1 cellular context compared by ENCODE assay signal in the genomic region with DNA sequence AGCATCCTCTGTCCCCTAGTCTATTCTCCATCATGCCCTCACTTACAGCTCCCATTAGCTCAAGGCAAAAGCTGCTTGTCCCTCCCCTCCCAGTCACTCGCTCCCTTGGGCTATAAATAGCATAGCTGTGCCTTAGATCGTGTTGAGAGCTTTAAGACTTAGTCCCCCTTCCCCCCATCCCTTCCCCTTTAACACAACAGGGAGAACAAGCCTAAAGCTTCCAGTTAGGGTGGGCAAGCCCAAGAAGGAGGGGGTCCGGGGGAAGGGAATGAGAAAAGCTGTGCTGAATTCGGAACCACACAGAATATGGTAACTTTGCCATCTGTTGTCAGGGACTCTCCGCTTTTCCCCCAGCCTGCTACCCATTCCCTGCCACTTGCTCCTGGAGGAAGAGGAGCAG.
TF ChIP-seq lines count a peak whose summit lies in the region.

No MANE protein-coding gene starts in this region.

TF ChIP-seq in HCT116, 20 proteins besides CTCF, POLR2A, EP300 and RAD21 (continued from another document):
- TF ChIP-seq, protein P1, sequence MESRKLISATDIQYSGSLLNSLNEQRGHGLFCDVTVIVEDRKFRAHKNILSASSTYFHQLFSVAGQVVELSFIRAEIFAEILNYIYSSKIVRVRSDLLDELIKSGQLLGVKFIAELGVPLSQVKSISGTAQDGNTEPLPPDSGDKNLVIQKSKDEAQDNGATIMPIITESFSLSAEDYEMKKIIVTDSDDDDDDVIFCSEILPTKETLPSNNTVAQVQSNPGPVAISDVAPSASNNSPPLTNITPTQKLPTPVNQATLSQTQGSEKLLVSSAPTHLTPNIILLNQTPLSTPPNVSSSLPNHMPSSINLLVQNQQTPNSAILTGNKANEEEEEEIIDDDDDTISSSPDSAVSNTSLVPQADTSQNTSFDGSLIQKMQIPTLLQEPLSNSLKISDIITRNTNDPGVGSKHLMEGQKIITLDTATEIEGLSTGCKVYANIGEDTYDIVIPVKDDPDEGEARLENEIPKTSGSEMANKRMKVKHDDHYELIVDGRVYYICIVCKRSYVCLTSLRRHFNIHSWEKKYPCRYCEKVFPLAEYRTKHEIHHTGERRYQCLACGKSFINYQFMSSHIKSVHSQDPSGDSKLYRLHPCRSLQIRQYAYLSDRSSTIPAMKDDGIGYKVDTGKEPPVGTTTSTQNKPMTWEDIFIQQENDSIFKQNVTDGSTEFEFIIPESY (IDR thresholded peaks at IDR 0.05; ENCODE audit: extremely low read depth, insufficient replicate concordance, low read length): no peak
- TF ChIP-seq, protein P2, sequence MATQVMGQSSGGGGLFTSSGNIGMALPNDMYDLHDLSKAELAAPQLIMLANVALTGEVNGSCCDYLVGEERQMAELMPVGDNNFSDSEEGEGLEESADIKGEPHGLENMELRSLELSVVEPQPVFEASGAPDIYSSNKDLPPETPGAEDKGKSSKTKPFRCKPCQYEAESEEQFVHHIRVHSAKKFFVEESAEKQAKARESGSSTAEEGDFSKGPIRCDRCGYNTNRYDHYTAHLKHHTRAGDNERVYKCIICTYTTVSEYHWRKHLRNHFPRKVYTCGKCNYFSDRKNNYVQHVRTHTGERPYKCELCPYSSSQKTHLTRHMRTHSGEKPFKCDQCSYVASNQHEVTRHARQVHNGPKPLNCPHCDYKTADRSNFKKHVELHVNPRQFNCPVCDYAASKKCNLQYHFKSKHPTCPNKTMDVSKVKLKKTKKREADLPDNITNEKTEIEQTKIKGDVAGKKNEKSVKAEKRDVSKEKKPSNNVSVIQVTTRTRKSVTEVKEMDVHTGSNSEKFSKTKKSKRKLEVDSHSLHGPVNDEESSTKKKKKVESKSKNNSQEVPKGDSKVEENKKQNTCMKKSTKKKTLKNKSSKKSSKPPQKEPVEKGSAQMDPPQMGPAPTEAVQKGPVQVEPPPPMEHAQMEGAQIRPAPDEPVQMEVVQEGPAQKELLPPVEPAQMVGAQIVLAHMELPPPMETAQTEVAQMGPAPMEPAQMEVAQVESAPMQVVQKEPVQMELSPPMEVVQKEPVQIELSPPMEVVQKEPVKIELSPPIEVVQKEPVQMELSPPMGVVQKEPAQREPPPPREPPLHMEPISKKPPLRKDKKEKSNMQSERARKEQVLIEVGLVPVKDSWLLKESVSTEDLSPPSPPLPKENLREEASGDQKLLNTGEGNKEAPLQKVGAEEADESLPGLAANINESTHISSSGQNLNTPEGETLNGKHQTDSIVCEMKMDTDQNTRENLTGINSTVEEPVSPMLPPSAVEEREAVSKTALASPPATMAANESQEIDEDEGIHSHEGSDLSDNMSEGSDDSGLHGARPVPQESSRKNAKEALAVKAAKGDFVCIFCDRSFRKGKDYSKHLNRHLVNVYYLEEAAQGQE (IDR thresholded peaks at IDR 0.05; ENCODE audit: low read depth): no peak
- TF ChIP-seq MAX (IDR thresholded peaks at IDR 0.05) (no peak), SRF (IDR thresholded peaks at IDR 0.05; ENCODE audit: low read depth) (no peak), EGR1 (IDR thresholded peaks at IDR 0.05; ENCODE audit: low read depth) (no peak), YY1 (IDR thresholded peaks at IDR 0.05; ENCODE audit: extremely low read depth, insufficient replicate concordance, low read depth, low read length) (no peak), ZFX (IDR thresholded peaks at IDR 0.05) (no peak), ZNF274 (IDR thresholded peaks at IDR 0.05; ENCODE audit: low read depth, low read length) (no peak), CBX3 (IDR thresholded peaks at IDR 0.05; ENCODE audit: low read depth) (no peak), ELF1 (IDR thresholded peaks at IDR 0.05; ENCODE audit: borderline replicate concordance, low read depth) (no peak), JUND (IDR thresholded peaks at IDR 0.05) (no peak), ATF3 (IDR thresholded peaks at IDR 0.05) (no peak)
